ENCODE assay signal across 19 cellular contexts in the genomic region with DNA sequence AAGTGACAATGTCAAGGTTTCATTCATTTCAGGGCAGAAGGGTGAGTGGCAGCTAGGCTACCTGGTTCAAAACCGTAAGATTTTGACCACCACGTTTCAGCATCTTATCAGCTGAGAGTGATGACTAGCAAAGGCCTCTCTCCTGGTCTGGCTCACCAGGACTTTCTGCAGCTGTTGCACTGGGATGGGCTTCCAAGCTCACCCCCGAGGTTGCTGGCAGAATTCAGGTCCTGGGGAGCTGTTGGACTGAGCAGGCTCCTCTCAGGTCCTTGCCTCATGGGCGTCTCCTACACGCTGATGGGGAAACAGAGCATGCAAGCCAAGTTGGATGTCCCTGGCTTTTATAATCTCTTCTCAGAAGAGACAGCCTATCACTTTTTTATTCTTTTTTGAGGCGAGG.
DNase-seq lines count a peak whose midpoint lies in the region; ATAC-seq, FAIRE-seq and TF ChIP-seq lines count a peak whose summit lies in the region.
"Had no signal": no experiment of that assay in that cellular context is flagged by ENCODE, and none has a peak within 500 bp of the region (broad histone marks: within the 10 kb centered on the region; RNA-seq: fewer than 3 reads in every experiment).

No MANE protein-coding gene starts in this region.

- 20% methylated on average over 6 of the region's 6 CpGs for WGBS in K562 (ENCODE audit: insufficient coverage, low coverage, missing lambda C conversion rate)

- in situ Hi-C loops in K562 (cut with MboI), result no loop called here

- H3K27me3 ChIP-seq in right atrium auricular region (no peaks in the 10 kb centered on the region), K562 (ENCODE audit: control insufficient read depth in 2 of 2, insufficient read depth in 2 of 2, low read length in 2 of 2) (no peaks in the 10 kb centered on the region), tibial artery (no peaks in the 10 kb centered on the region)

- peaks cover 11% of the 10 kb centered on the region for H3K9me3 Mint-ChIP-seq in mesothelial cell of epicardium

- no peak overlapping the region for H3K4me3 Mint-ChIP-seq in mesothelial cell of epicardium

- H3K9me3 ChIP-seq in right atrium auricular region, result peaks cover 0 to 5% of the 10 kb centered on the region in 2 donors
- no peaks in the 10 kb centered on the region for H3K9me3 ChIP-seq in K562 (replicated peaks; ENCODE audit: control insufficient read depth, insufficient read depth, low read depth, low read length)
- no peaks in the 10 kb centered on the region for H3K9me3 ChIP-seq in tibial artery

- ATAC-seq in left ventricle myocardium superior (no peak), K562 (no peak)

- TF ChIP-seq RAD21 in K562 (CRISPR knock-in tag; conservative IDR thresholded peaks at IDR 0.05 in 1 of 2, IDR thresholded peaks at IDR 0.05 in 1 of 2), result no peak

- H3K4me1 ChIP-seq in right atrium auricular region (peaks cover 0 to 49% of the 10 kb centered on the region in 2 donors), K562 (replicated peaks in 1 of 2; ENCODE audit: control insufficient read depth in 2 of 2, insufficient read depth in 2 of 2, low read length in 2 of 2) (peaks cover 0 to 26% of the 10 kb centered on the region in 2 experiments; a peak in 4 of 5 replicates), tibial artery (peaks cover 0 to 73% (median 22%) of the 10 kb centered on the region in 4 donors)

- H4K20me1 ChIP-seq in K562 (replicated peaks; ENCODE audit: control insufficient read depth, insufficient read depth, low read length), result no peaks in the 10 kb centered on the region

- intact Hi-C loops in left ventricle myocardium superior (cut with micrococcal nuclease) (no loop called here), K562 (cut with micrococcal nuclease) (no loop called here), tibial artery (cut with DNase I; ENCODE audit: low total_unique reads) (no loop called here)

- no peak for FAIRE-seq in K562 (lab: Jason Lieb, UNC)
- FAIRE-seq: A204.1, GM12892, RCC 7860 had no signal

- H3K27ac ChIP-seq in right atrium auricular region (peak overlapping the region; percentile 74 to 85), K562 (ENCODE audit: extremely low read depth, low read depth, low read length) (no peak overlapping the region), tibial artery (peak overlapping the region; percentile 62 to 70)

- no TSS peak for BruUV-seq in K562 (replicated peaks; lab: Mats Ljungman, UMichigan)

- H3K9ac ChIP-seq in K562 (ENCODE audit: insufficient read depth in 1 of 2, low read depth in 2 of 2, low read length in 2 of 2), result no peak overlapping the region

- CTCF ChIA-PET in K562 (lab: Yijun Ruan, JAX; ENCODE audit: low intra/inter-chr PET ratio), result no interaction called here

- H3K36me3 Mint-ChIP-seq in mesothelial cell of epicardium, result no peaks in the 10 kb centered on the region

- no peak for TF ChIP-seq POLR2A in K562 (conservative IDR thresholded peaks at IDR 0.05)

- no peaks in the 10 kb centered on the region for H3K27me3 Mint-ChIP-seq in mesothelial cell of epicardium (ENCODE audit: low read depth)

- H3K4me3 ChIP-seq in right atrium auricular region, result no peak overlapping the region
- H3K4me3 ChIP-seq in K562, result no peak overlapping the region
- no peak overlapping the region for H3K4me3 ChIP-seq in tibial artery

- peak overlapping the region; percentile 96 for H3K27ac Mint-ChIP-seq in mesothelial cell of epicardium

- no peak overlapping the region for H3K4me2 ChIP-seq in K562 (ENCODE audit: insufficient read depth, low read length)

- TF ChIP-seq EP300 in K562 (IDR thresholded peaks at IDR 0.05; ENCODE audit: low read length), result no peak

- TF ChIP-seq CTCF in right atrium auricular region (IDR thresholded peaks at IDR 0.05) (no peak), K562 (IDR thresholded peaks at IDR 0.05 in 2 of 3, conservative IDR thresholded peaks at IDR 0.05 in 1 of 3; ENCODE audit: insufficient read depth in 2 of 3, low read depth in 1 of 3, low read length in 3 of 3) (no peak), mesothelial cell of epicardium (IDR thresholded peaks at IDR 0.05; ENCODE audit: unreplicated experiment) (no peak), tibial artery (IDR thresholded peaks at IDR 0.05) (no peak)

- no peaks in the 10 kb centered on the region for H3K79me2 ChIP-seq in K562 (ENCODE audit: control insufficient read depth, insufficient read depth, low read length)

- POLR2A ChIA-PET in K562 (lab: Yijun Ruan, JAX), result no interaction called here

- peaks cover 39% of the 10 kb centered on the region for H3K4me1 Mint-ChIP-seq in mesothelial cell of epicardium

- H2AFZ ChIP-seq in K562 (ENCODE audit: low read depth, low read length), result no peak overlapping the region

- DNase-seq in right atrium auricular region (ENCODE audit: low spot score), result peak; percentile 66
- DNase-seq in left ventricle myocardium superior, result no peak
- no peak for DNase-seq in K562 (ENCODE audit: extremely low read depth in 1 of 4, low spot score in 3 of 4)
- no peak for DNase-seq in mesothelial cell of epicardium (ENCODE audit: low spot score in 2 of 2, unreplicated experiment in 2 of 2)
- DNase-seq in tibial artery, result no peak
- no peak for DNase-seq in D341Med (ENCODE audit: low spot score)
- no peak for DNase-seq in NAMALWA (ENCODE audit: low spot score)
- DNase-seq in activated effector memory CD4-positive, alpha-beta T cell treated with anti-CD3 and anti-CD28 coated beads, Interleukin-2, amount 50 U/mL, for 16 hours, result no peak
- DNase-seq: C1 segment of cervical spinal cord, GOT3, KBM-7, NCI-H1048, NCI-H1436 treated with DMSO at 0.1 percent for 48 hours, NCI-H2081, NCI-H510A treated with DMSO at 0.1 percent for 48 hours, SHP77 treated with DMSO at 0.1 percent for 48 hours had no signal

- no peaks in the 10 kb centered on the region for H3K36me3 ChIP-seq in right atrium auricular region
- H3K36me3 ChIP-seq in K562 (ENCODE audit: control insufficient read depth, insufficient read depth, low read length), result no peaks in the 10 kb centered on the region
- no peaks in the 10 kb centered on the region for H3K36me3 ChIP-seq in tibial artery

- no peaks in the 10 kb centered on the region for H3K9me1 ChIP-seq in K562 (ENCODE audit: control insufficient read depth, insufficient read depth, low read length)

TF ChIP-seq in K562, 482 proteins besides CTCF, POLR2A, EP300 and RAD21:
- TF ChIP-seq, protein P1, sequence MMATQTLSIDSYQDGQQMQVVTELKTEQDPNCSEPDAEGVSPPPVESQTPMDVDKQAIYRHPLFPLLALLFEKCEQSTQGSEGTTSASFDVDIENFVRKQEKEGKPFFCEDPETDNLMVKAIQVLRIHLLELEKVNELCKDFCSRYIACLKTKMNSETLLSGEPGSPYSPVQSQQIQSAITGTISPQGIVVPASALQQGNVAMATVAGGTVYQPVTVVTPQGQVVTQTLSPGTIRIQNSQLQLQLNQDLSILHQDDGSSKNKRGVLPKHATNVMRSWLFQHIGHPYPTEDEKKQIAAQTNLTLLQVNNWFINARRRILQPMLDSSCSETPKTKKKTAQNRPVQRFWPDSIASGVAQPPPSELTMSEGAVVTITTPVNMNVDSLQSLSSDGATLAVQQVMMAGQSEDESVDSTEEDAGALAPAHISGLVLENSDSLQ (IDR thresholded peaks at IDR 0.05), result 0 out of 2 replicates have a peak, but pooled peaks have one; percentile 11
- TF ChIP-seq ZNF444 (CRISPR knock-in tag; IDR thresholded peaks at IDR 0.05) (no peak), PHTF2 (CRISPR knock-in tag; IDR thresholded peaks at IDR 0.05) (no peak), TBP (optimal IDR thresholded peaks at IDR 0.05; ENCODE audit: low read depth, low read length) (no peak)
TF ChIP-seq in K562: peak in this region for 1.
